In the genomic region with DNA sequence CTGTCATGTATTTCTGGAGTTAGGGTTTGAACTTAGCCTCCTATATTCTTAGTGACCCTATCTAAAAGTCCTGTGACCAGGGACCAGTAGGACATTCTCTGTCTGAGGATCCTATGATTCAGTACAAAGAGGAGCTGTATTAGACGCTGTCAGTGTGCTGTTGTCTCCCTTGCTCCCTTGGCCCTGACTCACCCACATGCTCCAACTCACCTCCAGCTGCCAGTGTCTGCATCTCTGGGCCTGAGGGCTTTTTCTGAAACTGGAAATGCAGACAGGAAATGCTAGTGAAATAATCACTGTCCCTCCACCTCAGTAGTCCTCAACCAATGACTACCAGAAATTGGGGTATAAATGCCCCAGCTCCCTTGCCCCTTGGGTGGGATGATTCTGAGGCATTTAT, we compare ENCODE assay signal across 29 cellular contexts.
"Had no signal": no experiment of that assay in that cellular context is flagged by ENCODE, and none has a peak within 500 bp of the region (broad histone marks: within the 10 kb centered on the region; RNA-seq: fewer than 3 reads in every experiment).

No MANE protein-coding gene starts in this region.

- H3K4me1 ChIP-seq: gastrocnemius medialis, prostate gland, sigmoid colon, upper lobe of left lung had no signal

- H3K36me3 ChIP-seq: gastrocnemius medialis, ovary, prostate gland, sigmoid colon, upper lobe of left lung, WERI-Rb-1 had no signal

- H3K4me3 ChIP-seq: gastrocnemius medialis, ovary, prostate gland, sigmoid colon, upper lobe of left lung had no signal

- H3K9me3 ChIP-seq: gastrocnemius medialis, ovary, prostate gland, sigmoid colon had no signal

- DNase-seq: activated CD4-positive, alpha-beta memory T cell treated with anti-CD3 and anti-CD28 coated beads for 36 hours; activated CD4-positive, alpha-beta T cell treated with anti-CD3 and anti-CD28 coated beads for 48 hours; activated CD8-positive, alpha-beta memory T cell treated with anti-CD3 and anti-CD28 coated beads, Interleukin-2, amount 50 U/mL, for 48 hours; activated gamma-delta T cell; activated naive CD4-positive, alpha-beta T cell treated with anti-CD3 and anti-CD28 coated beads, Interleukin-2, amount 10 ng/mL, durations not matched to agents 7 days and 5 days; activated T-cell treated with anti-CD3 and anti-CD28 coated beads, Interleukin-2, amount 50 U/mL, for 24 hours; amniotic stem cell; dermis blood vessel endothelial cell; effector CD4-positive, alpha-beta T cell; gastrocnemius medialis; glutamatergic neuron; left cardiac atrium; left ventricle myocardium superior; naive thymus-derived CD4-positive, alpha-beta T cell; ovary; retina; sigmoid colon; small intestine; stimulated activated CD4-positive, alpha-beta T cell treated with anti-CD3 and anti-CD28 coated beads, Interleukin-1b, Interleukin-23, amount 100 ng/mL, for 48 hours; stimulated activated CD4-positive, alpha-beta T cell treated with anti-CD3 and anti-CD28 coated beads, Interleukin-4, amount 100 ng/mL, for 4 hours; stimulated activated CD8-positive, alpha-beta memory T cell treated with anti-CD3 and anti-CD28 coated beads, Interleukin-4, amount 100 ng/mL, for 48 hours; stimulated activated naive CD8-positive, alpha-beta T cell treated with anti-CD3 and anti-CD28 coated beads, Interleukin-15, amount 100 ng/mL, for 72 hours; substantia nigra; T1000; upper lobe of left lung; WERI-Rb-1 had no signal

- H3K27me3 ChIP-seq: gastrocnemius medialis, ovary, sigmoid colon, upper lobe of left lung had no signal

- ATAC-seq: activated CD4-positive, CD25-positive, alpha-beta regulatory T cell treated with anti-CD3 and anti-CD28 coated beads, Interleukin-2, amount 50 U/mL, for 24 hours; gastrocnemius medialis; left cardiac atrium; left ventricle myocardium superior; naive thymus-derived CD4-positive, alpha-beta T cell; stimulated activated memory B cell treated with anti-CD40 and anti-IgM and Interleukin-4, amounts not matched to agents 10 μg/mL and 1 μg/mL and 100 μg/mL, for 72 hours; stimulated activated naive CD8-positive, alpha-beta T cell treated with anti-CD3 and anti-CD28 coated beads, Interleukin-15, amount 100 ng/mL, for 72 hours had no signal

- H3K27ac ChIP-seq: gastrocnemius medialis, ovary, prostate gland, sigmoid colon, upper lobe of left lung, WERI-Rb-1 had no signal
